1 cellular context compared by ENCODE assay signal in genomic region chr4:183504064-183504929, GRCh38.
A peak's percentile ranks its signal among the peaks of the same experiment; 100 is the strongest.
TF ChIP-seq lines count a peak whose summit lies in the region.

No MANE protein-coding gene starts in this region.

TF ChIP-seq in K562, 482 proteins besides CTCF, POLR2A, EP300 and RAD21 (continued from another document and continues in another):
- TF ChIP-seq HOMEZ (CRISPR knock-in tag; IDR thresholded peaks at IDR 0.05) (no peak), HNRNPLL (IDR thresholded peaks at IDR 0.05; ENCODE audit: low read depth, low read length, poor library complexity, severe bottlenecking) (peak; percentile 71), CHD2 (IDR thresholded peaks at IDR 0.05; ENCODE audit: low read depth, low read length) (peak; percentile 35; the same call in 1 of the 2 replicates), RFX7 (CRISPR knock-in tag; IDR thresholded peaks at IDR 0.05) (no peak), TRIM25 (IDR thresholded peaks at IDR 0.05; ENCODE audit: borderline replicate concordance) (no peak), NR1H2 (CRISPR knock-in tag; IDR thresholded peaks at IDR 0.05) (0 out of 2 replicates have a peak, but pooled peaks have one; percentile 38), ZNF347 (CRISPR knock-in tag; IDR thresholded peaks at IDR 0.05; ENCODE audit: low read depth) (no peak), ZNF174 (CRISPR knock-in tag; IDR thresholded peaks at IDR 0.05) (no peak), PCBP1 (IDR thresholded peaks at IDR 0.05; ENCODE audit: low read depth, low read length, poor library complexity, severe bottlenecking) (peak; percentile 42), NR2F6 (CRISPR knock-in tag; IDR thresholded peaks at IDR 0.05) (no peak), ZNF277 (CRISPR knock-in tag; IDR thresholded peaks at IDR 0.05; ENCODE audit: borderline replicate concordance) (no peak), ZNF79 (CRISPR knock-in tag; IDR thresholded peaks at IDR 0.05; ENCODE audit: low read depth) (no peak), TEAD4 (IDR thresholded peaks at IDR 0.05; ENCODE audit: low read length) (no peak), TEAD4 (CRISPR knock-in tag; IDR thresholded peaks at IDR 0.05; ENCODE audit: borderline replicate concordance) (peak; percentile 89; the same call in 1 of the 2 replicates), STAT5A (IDR thresholded peaks at IDR 0.05; ENCODE audit: borderline replicate concordance, low read length) (no peak), ZC3H8 (IDR thresholded peaks at IDR 0.05) (no peak), ZBTB40 (IDR thresholded peaks at IDR 0.05) (no peak), ZBTB40 (CRISPR knock-in tag; IDR thresholded peaks at IDR 0.05) (no peak), JUN (IDR thresholded peaks at IDR 0.05; ENCODE audit: borderline replicate concordance, low read depth, low read length) (no peak), JUN (CRISPR knock-in tag; IDR thresholded peaks at IDR 0.05; ENCODE audit: borderline replicate concordance) (peak; percentile 71; the same call in 1 of the 2 replicates), XRCC4 (IDR thresholded peaks at IDR 0.05; ENCODE audit: extremely low read depth, insufficient read depth, insufficient read length) (no peak), ZNF134 (CRISPR knock-in tag; conservative IDR thresholded peaks at IDR 0.05) (no peak), SNIP1 (IDR thresholded peaks at IDR 0.05; ENCODE audit: low read depth) (peak; percentile 86), NONO (IDR thresholded peaks at IDR 0.05; ENCODE audit: low read depth in 2 of 2, low read length in 1 of 2) (peak; percentile 79 to 89), FOXP1 (CRISPR knock-in tag; IDR thresholded peaks at IDR 0.05) (peak; percentile 91; the same call in 1 of the 2 replicates), HDAC8 (tag; IDR thresholded peaks at IDR 0.05) (0 out of 2 replicates have a peak, but pooled peaks have one; percentile 18), RBM25 (IDR thresholded peaks at IDR 0.05; ENCODE audit: low read depth, low read length, severe bottlenecking) (peak; percentile 82), DEAF1 (CRISPR knock-in tag; IDR thresholded peaks at IDR 0.05) (peak; percentile 60), SIN3B (IDR thresholded peaks at IDR 0.05; ENCODE audit: low read depth) (peak; percentile 70), KDM5B (IDR thresholded peaks at IDR 0.05; ENCODE audit: insufficient replicate concordance, low read depth, low read length) (peak; percentile 36), EZH2 (IDR thresholded peaks at IDR 0.05; ENCODE audit: borderline replicate concordance, low read depth, low read length) (no peak), ZNF436 (CRISPR knock-in tag; IDR thresholded peaks at IDR 0.05) (no peak), CBX2 (IDR thresholded peaks at IDR 0.05; ENCODE audit: insufficient read depth, low read length, poor library complexity, severe bottlenecking) (no peak), STAG1 (CRISPR knock-in tag; IDR thresholded peaks at IDR 0.05; ENCODE audit: borderline replicate concordance) (0 out of 2 replicates have a peak, but pooled peaks have one; percentile 32)
- TF ChIP-seq, protein P1, sequence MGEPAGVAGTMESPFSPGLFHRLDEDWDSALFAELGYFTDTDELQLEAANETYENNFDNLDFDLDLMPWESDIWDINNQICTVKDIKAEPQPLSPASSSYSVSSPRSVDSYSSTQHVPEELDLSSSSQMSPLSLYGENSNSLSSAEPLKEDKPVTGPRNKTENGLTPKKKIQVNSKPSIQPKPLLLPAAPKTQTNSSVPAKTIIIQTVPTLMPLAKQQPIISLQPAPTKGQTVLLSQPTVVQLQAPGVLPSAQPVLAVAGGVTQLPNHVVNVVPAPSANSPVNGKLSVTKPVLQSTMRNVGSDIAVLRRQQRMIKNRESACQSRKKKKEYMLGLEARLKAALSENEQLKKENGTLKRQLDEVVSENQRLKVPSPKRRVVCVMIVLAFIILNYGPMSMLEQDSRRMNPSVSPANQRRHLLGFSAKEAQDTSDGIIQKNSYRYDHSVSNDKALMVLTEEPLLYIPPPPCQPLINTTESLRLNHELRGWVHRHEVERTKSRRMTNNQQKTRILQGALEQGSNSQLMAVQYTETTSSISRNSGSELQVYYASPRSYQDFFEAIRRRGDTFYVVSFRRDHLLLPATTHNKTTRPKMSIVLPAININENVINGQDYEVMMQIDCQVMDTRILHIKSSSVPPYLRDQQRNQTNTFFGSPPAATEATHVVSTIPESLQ (CRISPR knock-in tag; IDR thresholded peaks at IDR 0.05) = peak; percentile 25; the same call in 1 of the 2 replicates
- TF ChIP-seq, protein P2, sequence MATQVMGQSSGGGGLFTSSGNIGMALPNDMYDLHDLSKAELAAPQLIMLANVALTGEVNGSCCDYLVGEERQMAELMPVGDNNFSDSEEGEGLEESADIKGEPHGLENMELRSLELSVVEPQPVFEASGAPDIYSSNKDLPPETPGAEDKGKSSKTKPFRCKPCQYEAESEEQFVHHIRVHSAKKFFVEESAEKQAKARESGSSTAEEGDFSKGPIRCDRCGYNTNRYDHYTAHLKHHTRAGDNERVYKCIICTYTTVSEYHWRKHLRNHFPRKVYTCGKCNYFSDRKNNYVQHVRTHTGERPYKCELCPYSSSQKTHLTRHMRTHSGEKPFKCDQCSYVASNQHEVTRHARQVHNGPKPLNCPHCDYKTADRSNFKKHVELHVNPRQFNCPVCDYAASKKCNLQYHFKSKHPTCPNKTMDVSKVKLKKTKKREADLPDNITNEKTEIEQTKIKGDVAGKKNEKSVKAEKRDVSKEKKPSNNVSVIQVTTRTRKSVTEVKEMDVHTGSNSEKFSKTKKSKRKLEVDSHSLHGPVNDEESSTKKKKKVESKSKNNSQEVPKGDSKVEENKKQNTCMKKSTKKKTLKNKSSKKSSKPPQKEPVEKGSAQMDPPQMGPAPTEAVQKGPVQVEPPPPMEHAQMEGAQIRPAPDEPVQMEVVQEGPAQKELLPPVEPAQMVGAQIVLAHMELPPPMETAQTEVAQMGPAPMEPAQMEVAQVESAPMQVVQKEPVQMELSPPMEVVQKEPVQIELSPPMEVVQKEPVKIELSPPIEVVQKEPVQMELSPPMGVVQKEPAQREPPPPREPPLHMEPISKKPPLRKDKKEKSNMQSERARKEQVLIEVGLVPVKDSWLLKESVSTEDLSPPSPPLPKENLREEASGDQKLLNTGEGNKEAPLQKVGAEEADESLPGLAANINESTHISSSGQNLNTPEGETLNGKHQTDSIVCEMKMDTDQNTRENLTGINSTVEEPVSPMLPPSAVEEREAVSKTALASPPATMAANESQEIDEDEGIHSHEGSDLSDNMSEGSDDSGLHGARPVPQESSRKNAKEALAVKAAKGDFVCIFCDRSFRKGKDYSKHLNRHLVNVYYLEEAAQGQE (CRISPR knock-in tag; IDR thresholded peaks at IDR 0.05; ENCODE audit: low read depth) = no peak
